1 cellular context compared by ENCODE assay signal in genomic region chr16:56974549-56975300, GRCh38.
TF ChIP-seq lines count a peak whose summit lies in the region.

No MANE protein-coding gene starts in this region.

TF ChIP-seq in HepG2, 621 proteins besides CTCF, POLR2A, EP300 and RAD21:
- no peak for TF ChIP-seq SATB2 (CRISPR knock-in tag; IDR thresholded peaks at IDR 0.05)
- TF ChIP-seq ZNF768 (CRISPR knock-in tag; IDR thresholded peaks at IDR 0.05), result peak; percentile 85
TF ChIP-seq in HepG2: peak in this region for 1.
